17 cellular contexts compared by ENCODE assay signal in the genomic region with DNA sequence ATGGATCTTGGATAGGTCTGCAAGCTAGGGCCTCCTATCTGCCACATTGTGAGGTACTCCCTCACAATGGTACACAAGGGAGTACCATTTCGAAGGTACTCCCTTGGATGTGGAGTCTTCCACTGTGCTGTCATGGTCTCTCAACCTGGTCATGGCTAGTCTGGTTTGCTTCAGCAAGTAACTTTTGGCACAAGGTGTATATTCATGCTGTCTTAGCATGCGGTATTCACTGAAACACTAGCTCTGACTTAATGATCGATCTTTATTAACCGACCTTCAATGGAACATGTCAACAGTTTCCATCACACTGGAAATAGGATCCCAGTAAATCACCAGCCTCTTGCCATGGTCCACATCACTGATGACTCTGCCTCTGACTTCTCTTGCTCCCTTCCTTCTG.
DNase-seq lines count a peak whose midpoint lies in the region; ATAC-seq and TF ChIP-seq lines count a peak whose summit lies in the region.
"Had no signal": no experiment of that assay in that cellular context is flagged by ENCODE, and none has a peak within 500 bp of the region (broad histone marks: within the 10 kb centered on the region; RNA-seq: fewer than 3 reads in every experiment).

No MANE protein-coding gene starts in this region.

- no peaks in the 10 kb centered on the region for H3K27me3 ChIP-seq in HCT116 (ENCODE audit: insufficient read depth, low read length)
- H3K27me3 ChIP-seq in mucosa of stomach (ENCODE audit: control insufficient read depth, insufficient read depth, low read length): no peaks in the 10 kb centered on the region
- H3K27me3 ChIP-seq: SJCRH30 had no signal

- H3K27ac ChIP-seq in HCT116 (ENCODE audit: low read depth, low read length) (peak overlapping the region; percentile 88), VCaP (peak overlapping the region; percentile 51; the same call in 1 of the 2 replicates), epithelial cell of prostate (peak overlapping the region; percentile 89)
- H3K27ac ChIP-seq: SJCRH30 had no signal

- intact Hi-C loops in HCT116 (cut with micrococcal nuclease): no loop called here

- H3K9ac ChIP-seq in HCT116 (ENCODE audit: low read length): peak overlapping the region; percentile 61
- H3K9ac ChIP-seq in mucosa of stomach (ENCODE audit: low read length): peak overlapping the region; percentile 36

- BruUV-seq in HCT116 (replicated peaks; lab: Mats Ljungman, UMichigan): no TSS peak

- no peak for TF ChIP-seq POLR2A in HCT116 (IDR thresholded peaks at IDR 0.05; ENCODE audit: borderline replicate concordance, extremely low read depth, insufficient read depth, insufficient read length)

- H3K9me3 ChIP-seq in HCT116 (ENCODE audit: control insufficient read depth in 1 of 2, insufficient read depth in 1 of 2, low read depth in 1 of 2, low read length in 2 of 2): peaks cover 0 to 17% of the 10 kb centered on the region in 2 experiments; a peak in 1 of 4 replicates
- H3K9me3 ChIP-seq in mucosa of stomach (ENCODE audit: control insufficient read depth, low read length): no peaks in the 10 kb centered on the region
- H3K9me3 ChIP-seq: Caco-2, SJCRH30 had no signal

- peak overlapping the region; percentile 41 for H3K4me2 ChIP-seq in HCT116 (ENCODE audit: low read length)

- H3K9me2 ChIP-seq in HCT116 (ENCODE audit: insufficient read depth): no peaks in the 10 kb centered on the region

- POLR2A ChIA-PET in HCT116 (lab: Charles Lee): interaction anchor here (0.8 to 4.3 kb wide), 17 partner anchors 10 to 193 kb away, joined by 3 to 53 read pairs (median 5); a partner anchor contains a TSS

- H3K4me1 ChIP-seq in HCT116 (ENCODE audit: control insufficient read depth in 1 of 2, insufficient read depth in 2 of 2, low read length in 2 of 2): peaks cover 56 to 66% of the 10 kb centered on the region in 2 experiments
- H3K4me1 ChIP-seq in mucosa of stomach (ENCODE audit: control insufficient read depth, insufficient read depth, low read length): peaks cover 31% of the 10 kb centered on the region
- H3K4me1 ChIP-seq: Caco-2, SJCRH30 had no signal

- H3K4me3 ChIP-seq in HCT116 (replicated peaks in 1 of 2; ENCODE audit: low read depth in 1 of 2, low read length in 2 of 2) (no peak overlapping the region), mucosa of stomach (ENCODE audit: low read length) (no peak overlapping the region)
- H3K4me3 ChIP-seq: SJCRH30 had no signal

- peaks cover 0 to 37% of the 10 kb centered on the region in 2 experiments; a peak in 2 of 4 replicates for H3K36me3 ChIP-seq in HCT116 (ENCODE audit: control insufficient read depth in 1 of 2, insufficient read depth in 2 of 2, low read length in 2 of 2)
- H3K36me3 ChIP-seq in mucosa of stomach (ENCODE audit: control insufficient read depth, insufficient read depth, low read length): no peaks in the 10 kb centered on the region
- H3K36me3 ChIP-seq: SJCRH30 had no signal

- CTCF ChIA-PET in HCT116 (lab: Charles Lee): interaction anchor here (0.9 to 1.4 kb wide), 2 partner anchors 196 to 1127 kb away, joined by 3 to 4 read pairs; no protein-coding TSS in a partner anchor

- H2AFZ ChIP-seq in HCT116 (ENCODE audit: low read depth, low read length, poor library complexity, severe bottlenecking): no peak overlapping the region

- DNase-seq in HCT116 (ENCODE audit: low read depth, low spot score) (no peak), epithelial cell of prostate (ENCODE audit: low read depth, low spot score) (no peak), retina (no peak), DMS114 treated with DMSO at 0.1 percent for 48 hours (lab: John Stamatoyannopoulos, UW; ENCODE audit: unreplicated experiment) (no peak)
- DNase-seq in activated naive CD4-positive, alpha-beta T cell treated with anti-CD3 and anti-CD28 coated beads, Interleukin-2, amount 50 U/mL, for 16 hours: no peak
- DNase-seq: CD4-positive, alpha-beta T cell; H9; KG1; NCI-H1417 treated with DMSO at 0.1 percent for 48 hours; NCI-H187 treated with DMSO at 0.1 percent for 48 hours; NCI-H226; NCI-H524; SJCRH30 had no signal

- TF ChIP-seq CTCF in HCT116 (IDR thresholded peaks at IDR 0.05 in 2 of 3, conservative IDR thresholded peaks at IDR 0.05 in 1 of 3; ENCODE audit: borderline replicate concordance in 1 of 3, insufficient read depth in 1 of 3, low read depth in 2 of 3, low read length in 2 of 3): no peak
- no peak for TF ChIP-seq CTCF in VCaP (conservative IDR thresholded peaks at IDR 0.05)

- TF ChIP-seq RAD21 in HCT116 (IDR thresholded peaks at IDR 0.05; ENCODE audit: low read depth): no peak

- ATAC-seq in HCT116 (peak; percentile 32), GM19467 (IDR thresholded peaks at IDR 0.05; ENCODE audit: unreplicated experiment) (no peak)

- no peaks in the 10 kb centered on the region for H3K79me2 ChIP-seq in HCT116 (ENCODE audit: insufficient read depth, low read length)

- H4K20me1 ChIP-seq in HCT116 (ENCODE audit: insufficient read depth): no peaks in the 10 kb centered on the region

- RAD21 ChIA-PET in HCT116 (lab: Charles Lee; ENCODE audit: low non-redundant PET in 1 of 2, low total read pairs in 2 of 2, uncharacterized antibody in 2 of 2, unreplicated experiment in 2 of 2): interaction anchor here (1.0 to 1.3 kb wide), 3 partner anchors 77 to 144 kb away, joined by 3 to 4 read pairs (median 3); no protein-coding TSS in a partner anchor

TF ChIP-seq in HCT116, 20 proteins besides CTCF, POLR2A, EP300 and RAD21:
- peak; percentile 83 for TF ChIP-seq POLR2AphosphoS5 (IDR thresholded peaks at IDR 0.05; ENCODE audit: low read depth, low read length)
- no peak for TF ChIP-seq ZFX (IDR thresholded peaks at IDR 0.05)
